26 cellular contexts compared by ENCODE assay signal in the genomic region with DNA sequence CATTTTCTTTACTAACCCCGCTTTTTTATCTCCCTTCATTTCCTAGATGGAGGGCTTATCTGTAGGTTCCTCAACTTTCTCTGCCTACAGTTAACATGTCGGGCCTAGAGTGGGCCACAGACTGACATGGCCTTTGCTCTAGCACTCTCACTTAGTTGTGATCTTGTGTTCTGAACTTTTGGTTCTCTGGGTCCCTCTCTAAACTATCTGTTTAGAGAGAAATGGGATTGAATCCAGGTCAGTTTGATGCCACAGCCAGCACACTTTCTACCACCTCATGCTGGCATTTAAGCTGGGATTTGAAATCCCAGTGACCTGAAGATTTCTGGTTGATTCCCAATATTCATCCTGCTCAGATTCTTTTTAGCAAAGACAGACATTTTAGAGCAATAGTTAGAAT.
"Had no signal": no experiment of that assay in that cellular context is flagged by ENCODE, and none has a peak within 500 bp of the region (broad histone marks: within the 10 kb centered on the region; RNA-seq: fewer than 3 reads in every experiment).

No MANE protein-coding gene starts in this region.

- FAIRE-seq: endothelial cell of umbilical vein, kidney, urothelium cell line had no signal

- H3K27me3 Mint-ChIP-seq: progenitor cell of endocrine pancreas had no signal

- H3K36me3 Mint-ChIP-seq: natural killer cell; stimulated activated effector memory CD8-positive, alpha-beta T cell treated with anti-CD3 and anti-CD28 coated beads, Interleukin-12 subunit alpha, Interleukin-12 subunit beta, amount 100 ng/mL, for 72 hours had no signal

- DNase-seq: dermis blood vessel endothelial cell; effector memory CD4-positive, alpha-beta T cell; foreskin keratinocyte; kidney; left lung; lower lobe of right lung; natural killer cell; sigmoid colon; stimulated activated CD4-positive, alpha-beta T cell treated with anti-CD3 and anti-CD28 coated beads, Interleukin-2, amount 100 ng/mL, for 24 hours; stimulated activated CD4-positive, alpha-beta T cell treated with anti-CD3 and anti-CD28 coated beads, Interleukin-4, amount 100 ng/mL, for 24 hours; stimulated activated naive CD4-positive, alpha-beta T cell treated with Interleukin-2 at 50 U/mL for 16 hours; stomach; upper lobe of left lung had no signal

- H2AFZ ChIP-seq: hepatocyte, parathyroid adenoma had no signal

- H3K4me1 ChIP-seq: esophagus muscularis mucosa, foreskin keratinocyte, gastroesophageal sphincter, left lung, lower lobe of right lung, parathyroid adenoma, sigmoid colon, stomach, upper lobe of left lung had no signal

- H3K36me3 ChIP-seq: esophagus muscularis mucosa, gastroesophageal sphincter, heart left ventricle, left lung, lower lobe of right lung, neutrophil, sigmoid colon, stomach, tibial nerve, upper lobe of left lung had no signal

- H3K4me2 ChIP-seq: hepatocyte had no signal

- H3K27ac Mint-ChIP-seq: natural killer cell; progenitor cell of endocrine pancreas; stimulated activated effector memory CD8-positive, alpha-beta T cell treated with anti-CD3 and anti-CD28 coated beads, Interleukin-12 subunit alpha, Interleukin-12 subunit beta, amount 100 ng/mL, for 72 hours had no signal

- H3K27me3 ChIP-seq: esophagus muscularis mucosa, foreskin keratinocyte, gastroesophageal sphincter, heart left ventricle, hepatocyte, left lung, neutrophil, sigmoid colon, stomach, tibial nerve, upper lobe of left lung had no signal

- H3K4me3 ChIP-seq: coronary artery, esophagus muscularis mucosa, gastroesophageal sphincter, heart left ventricle, hepatocyte, left lung, lower lobe of right lung, sigmoid colon, stomach, tibial nerve, upper lobe of left lung had no signal

- H3K9ac ChIP-seq: parathyroid adenoma had no signal

- H3K4me3 Mint-ChIP-seq: natural killer cell; neural crest cell; stimulated activated effector memory CD8-positive, alpha-beta T cell treated with anti-CD3 and anti-CD28 coated beads, Interleukin-12 subunit alpha, Interleukin-12 subunit beta, amount 100 ng/mL, for 72 hours had no signal

- H3K27ac ChIP-seq: esophagus muscularis mucosa, foreskin keratinocyte, gastroesophageal sphincter, hepatocyte, left lung, lower lobe of right lung, neutrophil, parathyroid adenoma, sigmoid colon, stomach, upper lobe of left lung had no signal

- H3K9me3 Mint-ChIP-seq: neural crest cell had no signal

- H3K79me2 ChIP-seq: hepatocyte, parathyroid adenoma had no signal

- ATAC-seq: foreskin keratinocyte; gastroesophageal sphincter; left lung; lower lobe of right lung; natural killer cell; stimulated activated effector memory CD8-positive, alpha-beta T cell treated with anti-CD3 and anti-CD28 coated beads, Interleukin-12 subunit alpha, Interleukin-12 subunit beta, amount 100 ng/mL, for 72 hours had no signal

- H3K9me3 ChIP-seq: esophagus muscularis mucosa, gastroesophageal sphincter, heart left ventricle, lower lobe of right lung, neutrophil, sigmoid colon, stomach had no signal

- H3K4me1 Mint-ChIP-seq: natural killer cell; neural crest cell; stimulated activated effector memory CD8-positive, alpha-beta T cell treated with anti-CD3 and anti-CD28 coated beads, Interleukin-12 subunit alpha, Interleukin-12 subunit beta, amount 100 ng/mL, for 72 hours had no signal
